9 cellular contexts compared by ENCODE assay signal in genomic region chr17:38455288-38455915, GRCh38. TPM values are rescaled to one million over a fixed set of nuclear protein-coding genes. Genes with fewer than 3 reads are reported as not detected.
DNase-seq lines count a peak whose midpoint lies in the region; ATAC-seq and TF ChIP-seq lines count a peak whose summit lies in the region.
"Had no signal": no experiment of that assay in that cellular context is flagged by ENCODE, and none has a peak within 500 bp of the region (broad histone marks: within the 10 kb centered on the region; RNA-seq: fewer than 3 reads in every experiment).

No MANE protein-coding gene starts in this region.

- H3K79me1 ChIP-seq in mesendoderm (ENCODE audit: low read length), result peaks cover 15% of the 10 kb centered on the region

- in situ Hi-C loops in mammary epithelial cell (cut with MboI; ENCODE audit: low sequenced_read_pairs in 2 of 2), result no loop called here

- H2BK5ac ChIP-seq in mesendoderm (ENCODE audit: low read length), result peak overlapping the region; percentile 48

- no peak overlapping the region for H4K5ac ChIP-seq in mesendoderm (ENCODE audit: low read length)

- H4K8ac ChIP-seq in mesendoderm (ENCODE audit: low read depth, low read length), result no peak overlapping the region

- H3K56ac ChIP-seq in mesendoderm (ENCODE audit: low read length), result peak overlapping the region; percentile 89

- peak overlapping the region; percentile 76 for H3K4ac ChIP-seq in mesendoderm (ENCODE audit: low read depth, low read length)

- DNase-seq in mammary epithelial cell (no peak), mesendoderm (peak; percentile 73), iPS-NIHi11 (ENCODE audit: low spot score) (no peak), activated T-cell treated with anti-CD3 and anti-CD28 coated beads for 4 hours (no peak)
- no peak for DNase-seq in activated effector memory CD4-positive, alpha-beta T cell treated with anti-CD3 and anti-CD28 coated beads, Interleukin-2, amount 50 U/mL, for 16 hours
- DNase-seq: activated T-cell treated with anti-CD3 and anti-CD28 coated beads, Interleukin-2, amount 50 U/mL, for 1 hour had no signal

- no peak overlapping the region for H3K27ac ChIP-seq in ACC112 (ENCODE audit: low read depth, low read length)
- H3K27ac ChIP-seq in KMS-11, result peak overlapping the region; percentile 29; the same call in 1 of the 2 replicates
- H3K27ac ChIP-seq in mammary epithelial cell (ENCODE audit: insufficient read depth, low read depth, low read length), result no peak overlapping the region
- peak overlapping the region; percentile 84 for H3K27ac ChIP-seq in mesendoderm (ENCODE audit: low read depth, low read length)

- H2BK15ac ChIP-seq in mesendoderm (replicated peaks; ENCODE audit: low read depth), result no peak overlapping the region

- peak overlapping the region; percentile 69 for H3K18ac ChIP-seq in mesendoderm (ENCODE audit: low read length)

- peak overlapping the region; percentile 87 for H2AK5ac ChIP-seq in mesendoderm (ENCODE audit: low read length)

- no peaks in the 10 kb centered on the region for H3K27me3 ChIP-seq in ACC112 (ENCODE audit: insufficient read depth, low read length)
- no peaks in the 10 kb centered on the region for H3K27me3 ChIP-seq in KMS-11 (ENCODE audit: insufficient read depth, low read depth)
- H3K27me3 ChIP-seq in mammary epithelial cell (ENCODE audit: insufficient read depth, low read length), result no peaks in the 10 kb centered on the region
- no peaks in the 10 kb centered on the region for H3K27me3 ChIP-seq in mesendoderm (ENCODE audit: insufficient read depth, low read length, poor library complexity)

- TF ChIP-seq CTCF in KMS-11 (conservative IDR thresholded peaks at IDR 0.05; ENCODE audit: low read depth, low read length), result no peak
- TF ChIP-seq CTCF in mammary epithelial cell (conservative IDR thresholded peaks at IDR 0.05 in 1 of 2, IDR thresholded peaks at IDR 0.05 in 1 of 2; ENCODE audit: extremely low read depth in 1 of 2, insufficient read depth in 1 of 2, low read depth in 1 of 2, low read length in 2 of 2), result no peak

- intact Hi-C loops in mammary epithelial cell (cut with micrococcal nuclease), result no loop called here

- peak overlapping the region; percentile 3 for H3K23ac ChIP-seq in mesendoderm (ENCODE audit: low read length)

- WGBS in mammary epithelial cell (ENCODE audit: low coverage, missing lambda C conversion rate), result 57% methylated on average over 2 of the region's 8 CpGs
- no CpG with 5 or more reads among the region's 8 CpGs for WGBS in mesendoderm (ENCODE audit: extremely low coverage, insufficient coverage, low lambda C conversion rate)

- no peak for ATAC-seq in HG02938 (IDR thresholded peaks at IDR 0.05; ENCODE audit: unreplicated experiment)

- H3K79me2 ChIP-seq in ACC112 (ENCODE audit: control insufficient read depth, insufficient read depth, low read length, unreplicated experiment) (peaks cover 72% of the 10 kb centered on the region), KMS-11 (ENCODE audit: insufficient read depth, low read depth) (peaks cover 4% of the 10 kb centered on the region; the same call in 1 of the 2 replicates), mammary epithelial cell (ENCODE audit: insufficient read depth, low read length) (peaks cover 30% of the 10 kb centered on the region), mesendoderm (ENCODE audit: control insufficient read depth, insufficient read depth, low read length) (peaks cover 21% of the 10 kb centered on the region)

- H3K9ac ChIP-seq in KMS-11 (no peak overlapping the region), mammary epithelial cell (ENCODE audit: insufficient read depth, low read length) (no peak overlapping the region), mesendoderm (ENCODE audit: low read length) (peak overlapping the region; percentile 72)

- dilution Hi-C loops in mammary epithelial cell (cut with HindIII; ENCODE audit: low sequenced_read_pairs), result no loop called here

- H3K4me3 ChIP-seq in ACC112 (ENCODE audit: low read depth, low read length), result peak overlapping the region; percentile 86
- H3K4me3 ChIP-seq in KMS-11 (IDR thresholded peaks at IDR 0.05; ENCODE audit: insufficient read depth, low read depth, low read length), result no peak overlapping the region
- H3K4me3 ChIP-seq in mammary epithelial cell (replicated peaks in 1 of 3; ENCODE audit: insufficient read depth in 1 of 3, low read depth in 2 of 3, low read length in 3 of 3), result peak overlapping the region in 1 of 3 experiments; percentile 60
- H3K4me3 ChIP-seq in mesendoderm (ENCODE audit: low read length), result no peak overlapping the region

- H2AFZ ChIP-seq in ACC112 (ENCODE audit: low read length, unreplicated experiment) (no peak overlapping the region), KMS-11 (ENCODE audit: low read depth) (no peak overlapping the region), mammary epithelial cell (ENCODE audit: low read depth, low read length) (no peak overlapping the region)

- no peaks in the 10 kb centered on the region for H4K20me1 ChIP-seq in KMS-11 (ENCODE audit: insufficient read depth)
- no peaks in the 10 kb centered on the region for H4K20me1 ChIP-seq in mammary epithelial cell (ENCODE audit: insufficient read depth, low read length)

- H2BK120ac ChIP-seq in mesendoderm (ENCODE audit: low read depth, low read length), result no peak overlapping the region

- H3K9me3 ChIP-seq in mammary epithelial cell (replicated peaks; ENCODE audit: insufficient read depth, low read length), result no peaks in the 10 kb centered on the region

- H3K4me2 ChIP-seq in KMS-11, result peak overlapping the region; percentile 27; the same call in 1 of the 2 replicates
- H3K4me2 ChIP-seq in mammary epithelial cell (ENCODE audit: insufficient read depth, low read depth, low read length), result peak overlapping the region; percentile 91
- H3K4me2 ChIP-seq in mesendoderm (ENCODE audit: low read length), result peak overlapping the region; percentile 59

- H3K4me1 ChIP-seq in ACC112 (ENCODE audit: control insufficient read depth, insufficient read depth, low read length, unreplicated experiment) (peaks cover 48% of the 10 kb centered on the region), KMS-11 (ENCODE audit: low read depth, poor library complexity, severe bottlenecking) (peaks cover 23% of the 10 kb centered on the region), mammary epithelial cell (ENCODE audit: insufficient read depth, low read length) (peaks cover 50% of the 10 kb centered on the region), mesendoderm (ENCODE audit: control insufficient read depth, low read depth, low read length) (peaks cover 28% of the 10 kb centered on the region)

- no TSS peak for BruUV-seq in mammary epithelial cell (replicated peaks; lab: Mats Ljungman, UMichigan)

- CTCF ChIA-PET in mammary epithelial cell (lab: Charles Lee; ENCODE audit: low non-redundant PET), result no interaction called here

- H3K36me3 ChIP-seq in ACC112 (ENCODE audit: insufficient read depth, low read length) (no peaks in the 10 kb centered on the region), KMS-11 (ENCODE audit: insufficient read depth) (no peaks in the 10 kb centered on the region), mammary epithelial cell (ENCODE audit: insufficient read depth, low read length) (peaks cover 3% of the 10 kb centered on the region), mesendoderm (ENCODE audit: control insufficient read depth, insufficient read depth, low read length) (no peaks in the 10 kb centered on the region)

RNA-seq across cellular contexts. Expression of gene ARHGAP23, which starts 27.1 kb away (rescaled TPM):
- 10 to 100 TPM; 30.5 to 43.0 TPM for total RNA-seq in mammary epithelial cell
- polyA plus RNA-seq in mammary epithelial cell, result 11.4 TPM
- polyA minus RNA-seq in mammary epithelial cell, result 28.8 TPM
- polyA plus RNA-seq in mesendoderm (2013, experiment 1 of 2), result 32.5 TPM
- 31.7 TPM for polyA plus RNA-seq in mesendoderm (2013, experiment 2 of 2)

Comparison
In these comparisons a context has a peak if more than half of its experiments do, and no peak if none do; other contexts are left out.
1. H3K27ac ChIP-seq: peak in KMS-11 (single experiment) and mesendoderm (single experiment); none in ACC112 (single experiment) and mammary epithelial cell (single experiment).
2. H3K4me2 ChIP-seq: peak in every context shown above with its lines; median percentile 91 in mammary epithelial cell; 59 in mesendoderm; 27 in KMS-11.